21 cellular contexts compared by ENCODE assay signal in genomic region chr16:74578433-74578832, GRCh38. TPM values are rescaled to one million over a fixed set of nuclear protein-coding genes. Genes with fewer than 3 reads are reported as not detected.
DNase-seq lines count a peak whose midpoint lies in the region; ATAC-seq and TF ChIP-seq lines count a peak whose summit lies in the region.
"Had no signal": no experiment of that assay in that cellular context is flagged by ENCODE, and none has a peak within 500 bp of the region (broad histone marks: within the 10 kb centered on the region; RNA-seq: fewer than 3 reads in every experiment).

No MANE protein-coding gene starts in this region.

- WGBS in SK-N-SH (ENCODE audit: low lambda C conversion rate) = 30% methylated on average over 3 of the region's 3 CpGs
- WGBS in thyroid gland, 2 donors = 90 to 96% methylated on average over 3 of the region's 3 CpGs

- H3K9ac ChIP-seq in SK-N-SH = no peak overlapping the region

- no peak overlapping the region for H2AFZ ChIP-seq in SK-N-SH (ENCODE audit: low read depth)

- peaks cover 93% of the 10 kb centered on the region for H3K79me2 ChIP-seq in SK-N-SH (ENCODE audit: insufficient read depth)

- POLR2A ChIA-PET in SK-N-SH (lab: Yijun Ruan, JAX) = no interaction called here

- no peaks in the 10 kb centered on the region for H3K9me3 Mint-ChIP-seq in natural killer cell treated with Interleukin-12 subunit alpha and Interleukin-12 subunit beta and Interleukin-15 and Interleukin-18, amount 100 ng/mL, for 72 hours
- no peaks in the 10 kb centered on the region for H3K9me3 Mint-ChIP-seq in natural killer cell
- H3K9me3 Mint-ChIP-seq in type B pancreatic cell = peaks cover 4% of the 10 kb centered on the region

- H3K4me3 ChIP-seq in SK-N-SH (ENCODE audit: low read depth in 2 of 2, low read length in 1 of 2) (no peak overlapping the region), thyroid gland (replicated peaks in 1 of 3) (no peak overlapping the region)
- H3K4me3 ChIP-seq: esophagus muscularis mucosa, MG63, SJCRH30 had no signal

- H3K4me1 ChIP-seq in SK-N-SH (ENCODE audit: control insufficient read depth in 1 of 2, insufficient read depth in 2 of 2, low read depth in 1 of 2, low read length in 1 of 2) (peaks cover 0 to 35% of the 10 kb centered on the region in 2 experiments), thyroid gland (peaks cover 57 to 60% of the 10 kb centered on the region in 2 donors)

- peak overlapping the region; percentile 54 to 55 for H3K27ac Mint-ChIP-seq in natural killer cell treated with Interleukin-12 subunit alpha and Interleukin-12 subunit beta and Interleukin-15 and Interleukin-18, amount 100 ng/mL, for 72 hours
- H3K27ac Mint-ChIP-seq in natural killer cell (peak overlapping the region in 1 of 2 donors; percentile 36), type B pancreatic cell (peak overlapping the region; percentile 27)

- H3K27me3 Mint-ChIP-seq in natural killer cell treated with Interleukin-12 subunit alpha and Interleukin-12 subunit beta and Interleukin-15 and Interleukin-18, amount 100 ng/mL, for 72 hours = no peaks in the 10 kb centered on the region
- H3K27me3 Mint-ChIP-seq in natural killer cell (ENCODE audit: low read depth in 2 of 2) = no peaks in the 10 kb centered on the region
- H3K27me3 Mint-ChIP-seq in type B pancreatic cell = no peaks in the 10 kb centered on the region

- peaks cover 29% of the 10 kb centered on the region for H3F3A ChIP-seq in SK-N-SH (replicated peaks; ENCODE audit: insufficient read depth)

- H3K27me3 ChIP-seq in SK-N-SH (ENCODE audit: insufficient read depth) = no peaks in the 10 kb centered on the region
- no peaks in the 10 kb centered on the region for H3K27me3 ChIP-seq in thyroid gland
- H3K27me3 ChIP-seq: esophagus muscularis mucosa, MG63, SJCRH30 had no signal

- peak overlapping the region; percentile 23 for H3K4me2 ChIP-seq in SK-N-SH

- no peak overlapping the region for H3K4me3 Mint-ChIP-seq in natural killer cell treated with Interleukin-12 subunit alpha and Interleukin-12 subunit beta and Interleukin-15 and Interleukin-18, amount 100 ng/mL, for 72 hours
- H3K4me3 Mint-ChIP-seq in natural killer cell (no peak overlapping the region), type B pancreatic cell (no peak overlapping the region)

- TF ChIP-seq CTCF in natural killer cell (IDR thresholded peaks at IDR 0.05) = no peak
- TF ChIP-seq CTCF in SK-N-SH (IDR thresholded peaks at IDR 0.05) = no peak
- no peak for TF ChIP-seq CTCF in type B pancreatic cell (conservative IDR thresholded peaks at IDR 0.05)
- no peak for TF ChIP-seq CTCF in thyroid gland (IDR thresholded peaks at IDR 0.05)

- H3K9me3 ChIP-seq in SK-N-SH (no peaks in the 10 kb centered on the region), thyroid gland (no peaks in the 10 kb centered on the region)
- H3K9me3 ChIP-seq: esophagus muscularis mucosa, MG63, SJCRH30 had no signal

- CTCF ChIA-PET in SK-N-SH (lab: Yijun Ruan, JAX) = interaction anchor here (0.9 kb wide), 1 partner anchor 16 kb away, joined by 3 read pairs; no protein-coding TSS in a partner anchor

- no peak for DNase-seq in natural killer cell treated with Interleukin-12 subunit alpha and Interleukin-12 subunit beta and Interleukin-15 and Interleukin-18, amount 100 ng/mL, for 72 hours (ENCODE audit: low spot score)
- DNase-seq in natural killer cell (no peak), SK-N-SH (no peak), epithelial cell of prostate (ENCODE audit: low read depth, low spot score) (no peak), type B pancreatic cell (ENCODE audit: extremely low spot score, unreplicated experiment) (no peak), AG08395 (ENCODE audit: low spot score) (no peak), inferior parietal cortex (ENCODE audit: extremely low spot score) (no peak), thyroid gland (no peak)
- DNase-seq: activated CD4-positive, alpha-beta T cell treated with anti-CD3 and anti-CD28 coated beads, Interleukin-2, amount 50 U/mL, for 4 hours; activated gamma-delta T cell; AML-193; DMS 273 treated with DMSO at 0.1 percent for 48 hours; head of caudate nucleus; islet precursor cell; NCI-H1694 treated with DMSO at 0.1 percent for 48 hours; NCI-H446 treated with DMSO at 0.1 percent for 48 hours; right cardiac atrium; SJCRH30; stimulated activated CD4-positive, alpha-beta T cell treated with anti-CD3 and anti-CD28 coated beads, Interleukin-2, amount 100 ng/mL, for 24 hours had no signal

- no peak for ATAC-seq in natural killer cell treated with Interleukin-12 subunit alpha and Interleukin-12 subunit beta and Interleukin-15 and Interleukin-18, amount 100 ng/mL, for 72 hours
- no peak for ATAC-seq in natural killer cell
- ATAC-seq: right cardiac atrium had no signal

- TF ChIP-seq POLR2A in thyroid gland (IDR thresholded peaks at IDR 0.05) = no peak

- H3K4me1 Mint-ChIP-seq in natural killer cell treated with Interleukin-12 subunit alpha and Interleukin-12 subunit beta and Interleukin-15 and Interleukin-18, amount 100 ng/mL, for 72 hours (ENCODE audit: low read depth in 2 of 2) = peaks cover 48 to 57% of the 10 kb centered on the region in 2 donors
- H3K4me1 Mint-ChIP-seq in natural killer cell (peaks cover 59 to 78% of the 10 kb centered on the region in 2 donors), type B pancreatic cell (ENCODE audit: unreplicated experiment) (peaks cover 38% of the 10 kb centered on the region)

- TF ChIP-seq RAD21 in SK-N-SH (IDR thresholded peaks at IDR 0.05; ENCODE audit: low read length) = no peak

- peaks cover 63% of the 10 kb centered on the region for H4K20me1 ChIP-seq in SK-N-SH (ENCODE audit: insufficient read depth)

- H3K36me3 ChIP-seq in SK-N-SH (replicated peaks in 1 of 2; ENCODE audit: control insufficient read depth in 1 of 2, insufficient read depth in 2 of 2, low read length in 1 of 2) = no peaks in the 10 kb centered on the region
- no peaks in the 10 kb centered on the region for H3K36me3 ChIP-seq in thyroid gland
- H3K36me3 ChIP-seq: esophagus muscularis mucosa, MG63, SJCRH30 had no signal

- TF ChIP-seq EP300 in SK-N-SH (IDR thresholded peaks at IDR 0.05; ENCODE audit: borderline replicate concordance in 1 of 2, low read depth in 1 of 2, low read length in 1 of 2) = no peak

- intact Hi-C loops in natural killer cell (cut with micrococcal nuclease) (no loop called here), thyroid gland (cut with DNase I) (no loop called here)

- no peaks in the 10 kb centered on the region for H3K9me2 ChIP-seq in SK-N-SH

- H3K27ac ChIP-seq in SK-N-SH (ENCODE audit: low read depth in 2 of 2, low read length in 1 of 2) (peak overlapping the region; percentile 3 to 59; a peak in 2 of 4 replicates), epithelial cell of prostate (peak overlapping the region; percentile 76), thyroid gland (peak overlapping the region in 1 of 3 donors; percentile 69)
- H3K27ac ChIP-seq: esophagus muscularis mucosa, SJCRH30 had no signal

- H3K36me3 Mint-ChIP-seq in natural killer cell treated with Interleukin-12 subunit alpha and Interleukin-12 subunit beta and Interleukin-15 and Interleukin-18, amount 100 ng/mL, for 72 hours = no peaks in the 10 kb centered on the region
- H3K36me3 Mint-ChIP-seq in natural killer cell (no peaks in the 10 kb centered on the region), type B pancreatic cell (peaks cover 12% of the 10 kb centered on the region)

TF ChIP-seq in SK-N-SH, 30 proteins besides CTCF, POLR2A, EP300 and RAD21:
- 0 out of 2 replicates have a peak, but pooled peaks have one; percentile 5 for TF ChIP-seq POLR2AphosphoS5 (IDR thresholded peaks at IDR 0.05; ENCODE audit: low read depth, low read length)
- TF ChIP-seq PBX3 (IDR thresholded peaks at IDR 0.05) = 0 out of 2 replicates have a peak, but pooled peaks have one; percentile 6
- TF ChIP-seq FOXJ3 (CRISPR knock-in tag; IDR thresholded peaks at IDR 0.05) = no peak

RNA-seq across cellular contexts. Expression of gene GLG1, which starts 28.5 kb away (rescaled TPM):
- 10 to 100 TPM; 69.6 to 98.9 TPM for total RNA-seq in natural killer cell treated with Interleukin-12 subunit alpha and Interleukin-12 subunit beta and Interleukin-15 and Interleukin-18, amount 100 ng/mL, for 72 hours
- total RNA-seq in natural killer cell (100 to 1,000 TPM; 184 to 225 (median 188) TPM), type B pancreatic cell (ENCODE audit: low replicate concordance) (128 and 144 TPM in 2 replicates), thyroid gland (100 to 1,000 TPM; 127 to 182 (median 151) TPM)
- polyA plus RNA-seq in SK-N-SH (2012; rRNA removed) = 61.6 and 71.1 TPM in 2 replicates
- 68.1 and 72.7 TPM in 2 replicates for polyA plus RNA-seq in SK-N-SH (2012; cell fraction: cytosol; rRNA removed)
- 73.9 and 96.3 TPM in 2 replicates for polyA plus RNA-seq in SK-N-SH (2012; cell fraction: nucleus; rRNA removed)
